Comparison of ENCODE assay signal across 16 cellular contexts in genomic region chr1:228786361-228787129, GRCh38.
"Had no signal": no experiment of that assay in that cellular context is flagged by ENCODE, and none has a peak within 500 bp of the region (broad histone marks: within the 10 kb centered on the region; RNA-seq: fewer than 3 reads in every experiment).

No MANE protein-coding gene starts in this region.

- DNase-seq: activated CD4-positive, alpha-beta T cell treated with anti-CD3 and anti-CD28 coated beads, Interleukin-2, amount 50 U/mL, for 1 hour; activated CD8-positive, alpha-beta memory T cell treated with anti-CD3 and anti-CD28 coated beads, Interleukin-2, amount 50 U/mL, for 4 hours; activated naive CD4-positive, alpha-beta T cell treated with anti-CD3 and anti-CD28 coated beads for 36 hours; activated T-cell treated with anti-CD3 and anti-CD28 coated beads, Interleukin-2, amount 50 U/mL, for 4 hours; central memory CD4-positive, alpha-beta T cell; immature natural killer cell; kidney glomerular epithelial cell; left ventricle myocardium superior; stimulated activated CD4-positive, alpha-beta T cell treated with anti-CD3 and anti-CD28 coated beads, Interleukin-4, amount 100 ng/mL, for 1 hour; stomach; T1000 had no signal

- H3K27me3 ChIP-seq: stomach had no signal

- H3K27ac Mint-ChIP-seq: activated naive CD4-positive, alpha-beta T cell treated with anti-CD3 and anti-CD28 coated beads for 36 hours; immature natural killer cell; memory B cell; type B pancreatic cell had no signal

- H3K27me3 Mint-ChIP-seq: type B pancreatic cell had no signal

- H3K27ac ChIP-seq: skin epidermis, stomach had no signal

- ATAC-seq: activated CD4-positive, CD25-positive, alpha-beta regulatory T cell treated with anti-CD3 and anti-CD28 coated beads, Interleukin-2, amount 50 U/mL, for 24 hours; activated T-cell treated with anti-CD3 and anti-CD28 coated beads, Interleukin-2, amount 50 U/mL, for 4 hours; left ventricle myocardium superior had no signal

- H3K9me3 ChIP-seq: stomach had no signal

- H3K36me3 ChIP-seq: stomach had no signal

- H3K36me3 Mint-ChIP-seq: brain, immature natural killer cell, memory B cell, type B pancreatic cell had no signal

- H3K4me3 Mint-ChIP-seq: activated naive CD4-positive, alpha-beta T cell treated with anti-CD3 and anti-CD28 coated beads for 36 hours; activated T-cell treated with anti-CD3 and anti-CD28 coated beads, Interleukin-2, amount 50 U/mL, for 4 hours; brain; immature natural killer cell; memory B cell; type B pancreatic cell had no signal

- H3K4me3 ChIP-seq: skin epidermis, stomach had no signal

- H3K4me1 Mint-ChIP-seq: brain, memory B cell had no signal

- H3K9me3 Mint-ChIP-seq: activated naive CD4-positive, alpha-beta T cell treated with anti-CD3 and anti-CD28 coated beads for 36 hours; activated T-cell treated with anti-CD3 and anti-CD28 coated beads, Interleukin-2, amount 50 U/mL, for 4 hours; brain; immature natural killer cell; memory B cell had no signal
